Comparison of ENCODE assay signal across 8 cellular contexts in the genomic region with DNA sequence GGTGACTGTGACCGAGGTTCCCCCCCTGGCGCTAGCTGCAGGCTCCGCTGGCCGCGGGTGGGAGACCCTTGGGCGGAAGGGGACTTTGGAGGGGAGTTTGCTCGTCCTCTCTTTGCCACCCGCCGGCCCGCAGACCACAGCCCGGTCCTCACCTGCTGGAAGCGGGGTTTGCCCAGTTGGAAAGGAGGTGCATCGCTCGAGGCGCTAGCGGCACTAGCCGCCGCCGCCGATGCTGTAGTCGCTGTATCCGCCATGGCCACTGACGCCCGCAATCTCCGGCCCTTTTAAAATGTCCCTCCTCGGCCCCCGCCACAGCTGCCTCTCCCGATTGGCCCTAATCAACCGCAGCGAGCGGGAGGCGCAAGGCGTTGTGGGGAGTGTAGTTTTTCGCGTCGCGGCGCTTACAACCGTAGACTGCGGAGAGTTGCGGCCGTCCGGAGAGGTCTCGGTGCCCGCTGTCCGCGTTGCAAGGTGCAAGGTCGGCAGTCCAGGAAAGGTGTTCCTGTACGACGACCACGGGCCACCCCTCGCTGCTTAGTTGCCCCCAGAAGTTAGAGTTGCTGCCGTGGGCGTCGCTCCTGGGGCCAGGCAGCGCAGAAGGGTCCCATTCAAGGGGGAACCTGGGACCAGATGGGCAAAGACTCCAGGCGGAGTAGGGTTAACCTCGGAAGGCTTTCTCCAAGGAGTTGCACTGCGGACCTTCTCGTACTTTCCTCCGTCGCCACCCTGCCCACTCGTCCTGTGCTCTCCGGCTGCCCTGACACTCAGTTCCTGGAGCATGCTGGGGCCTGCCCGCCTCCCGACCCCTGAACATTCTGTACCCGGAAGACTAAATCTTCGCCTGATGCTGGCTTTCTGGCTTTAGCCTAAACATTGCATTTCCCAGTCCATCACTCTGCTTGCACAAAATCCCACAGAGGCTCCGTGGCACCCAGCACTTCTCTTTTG. TPM values are rescaled to one million over a fixed set of nuclear protein-coding genes. Genes with fewer than 3 reads are reported as not detected.
DNase-seq lines count a peak whose midpoint lies in the region; ATAC-seq and TF ChIP-seq lines count a peak whose summit lies in the region.

A gene with protein sequence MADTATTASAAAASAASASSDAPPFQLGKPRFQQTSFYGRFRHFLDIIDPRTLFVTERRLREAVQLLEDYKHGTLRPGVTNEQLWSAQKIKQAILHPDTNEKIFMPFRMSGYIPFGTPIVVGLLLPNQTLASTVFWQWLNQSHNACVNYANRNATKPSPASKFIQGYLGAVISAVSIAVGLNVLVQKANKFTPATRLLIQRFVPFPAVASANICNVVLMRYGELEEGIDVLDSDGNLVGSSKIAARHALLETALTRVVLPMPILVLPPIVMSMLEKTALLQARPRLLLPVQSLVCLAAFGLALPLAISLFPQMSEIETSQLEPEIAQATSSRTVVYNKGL (minus strand): TSS at position 261 of the 948 bp plus-strand sequence. CDS start 7 bp downstream, at position 254.

- H3K27me3 Mint-ChIP-seq in dendritic cell treated with granulocyte-macrophage colony-stimulating factor and Interleukin-4, amounts not matched to agents 40 ng/mL and 50 ng/mL, for 4 days, result peaks cover 4% of the 10 kb centered on the region

- peak within 1 kb of the TSS; percentile 91 for H3K4me3 Mint-ChIP-seq in dendritic cell treated with granulocyte-macrophage colony-stimulating factor and Interleukin-4, amounts not matched to agents 40 ng/mL and 50 ng/mL, for 4 days

- peaks cover 0 to 27% (median 11%) of the 10 kb centered on the region in 11 experiments; a peak in 11 of 22 replicates for H3K36me3 ChIP-seq in BLaER1 treated with 17β-estradiol and CSF1 and Interleukin-3, amounts not matched to agents 10 nM and 100 nM
- peaks cover 0 to 11% of the 10 kb centered on the region in 2 donors for H3K36me3 ChIP-seq in left lung

- H3K4me2 ChIP-seq in BLaER1 treated with 17β-estradiol and CSF1 and Interleukin-3, amounts not matched to agents 10 nM and 100 nM, result peak within 1 kb of the TSS; percentile 88 to 97 (median 93)

- no peaks in the 10 kb centered on the region for H3K9me3 Mint-ChIP-seq in dendritic cell treated with granulocyte-macrophage colony-stimulating factor and Interleukin-4, amounts not matched to agents 40 ng/mL and 50 ng/mL, for 4 days

- peak within 1 kb of the TSS; percentile 79 to 92 (median 89) for H3K9ac ChIP-seq in BLaER1 treated with 17β-estradiol and CSF1 and Interleukin-3, amounts not matched to agents 10 nM and 100 nM

- H3K27me3 ChIP-seq in BLaER1 treated with 17β-estradiol and CSF1 and Interleukin-3, amounts not matched to agents 10 nM and 100 nM, result no peaks in the 10 kb centered on the region
- H3K27me3 ChIP-seq in left lung, result no peaks in the 10 kb centered on the region

- intact Hi-C loops in dendritic cell treated with granulocyte-macrophage colony-stimulating factor and Interleukin-4, amounts not matched to agents 40 ng/mL and 50 ng/mL, for 4 days (cut with micrococcal nuclease), result loop anchor here (1.0 to 5.0 kb wide), 5 partner anchors 79 to 316 kb away; a partner anchor contains a TSS
- intact Hi-C loops in left lung (cut with DNase I), result no loop called here

- H4K20me1 ChIP-seq in BLaER1 treated with 17β-estradiol and CSF1 and Interleukin-3, amounts not matched to agents 10 nM and 100 nM, result peaks cover 0 to 40% (median 6%) of the 10 kb centered on the region in 11 experiments; a peak in 11 of 22 replicates

- H3K27ac ChIP-seq in BLaER1 treated with 17β-estradiol and CSF1 and Interleukin-3, amounts not matched to agents 10 nM and 100 nM, result peak within 1 kb of the TSS; percentile 70 to 93 (median 90)
- H3K27ac ChIP-seq in left lung, result peak within 1 kb of the TSS; percentile 91 to 98

- TF ChIP-seq CTCF in left lung (IDR thresholded peaks at IDR 0.05), result peak in 1 of 2 donors; percentile 31

- peak within 1 kb of the TSS; percentile 96 for H3K27ac Mint-ChIP-seq in dendritic cell treated with granulocyte-macrophage colony-stimulating factor and Interleukin-4, amounts not matched to agents 40 ng/mL and 50 ng/mL, for 4 days

- peak within 1 kb of the TSS; percentile 75 to 92 (median 81) for H3K4me3 ChIP-seq in BLaER1 treated with 17β-estradiol and CSF1 and Interleukin-3, amounts not matched to agents 10 nM and 100 nM
- peak within 1 kb of the TSS; percentile 88 to 95 for H3K4me3 ChIP-seq in left lung

- no peaks in the 10 kb centered on the region for H3K9me3 ChIP-seq in BLaER1 treated with 17β-estradiol and CSF1 and Interleukin-3, amounts not matched to agents 10 nM and 100 nM (replicated peaks in 1 of 11)
- H3K9me3 ChIP-seq in left lung, result no peaks in the 10 kb centered on the region

- peaks cover 41% of the 10 kb centered on the region for H3K4me1 Mint-ChIP-seq in dendritic cell treated with granulocyte-macrophage colony-stimulating factor and Interleukin-4, amounts not matched to agents 40 ng/mL and 50 ng/mL, for 4 days (ENCODE audit: low read depth)

- H3K4me1 ChIP-seq in BLaER1 treated with 17β-estradiol and CSF1 and Interleukin-3, amounts not matched to agents 10 nM and 100 nM, result peaks cover 15 to 27% (median 22%) of the 10 kb centered on the region in 10 experiments
- peaks cover 13 to 28% of the 10 kb centered on the region in 2 donors for H3K4me1 ChIP-seq in left lung

- peak; percentile 64 for ATAC-seq in GM19328 (IDR thresholded peaks at IDR 0.05; ENCODE audit: unreplicated experiment)
- ATAC-seq in HG03520 (IDR thresholded peaks at IDR 0.05; ENCODE audit: unreplicated experiment), result peak; percentile 73
- ATAC-seq in left lung, result peak; percentile 92

- peaks cover 22% of the 10 kb centered on the region for H3K36me3 Mint-ChIP-seq in dendritic cell treated with granulocyte-macrophage colony-stimulating factor and Interleukin-4, amounts not matched to agents 40 ng/mL and 50 ng/mL, for 4 days (ENCODE audit: low read depth)

- DNase-seq in NCI-H748 (lab: John Stamatoyannopoulos, UW; ENCODE audit: unreplicated experiment) (peak; percentile 89), left lung (peak; percentile 95 to 96)
- DNase-seq in activated CD4-positive, alpha-beta T cell treated with anti-CD3 and anti-CD28 coated beads, Interleukin-2, amount 50 U/mL, for 1 hour, result peak; percentile 86
- DNase-seq in stimulated activated CD4-positive, alpha-beta T cell treated with anti-CD3 and anti-CD28 coated beads, Interleukin-2, amount 100 ng/mL, for 48 hours, result peak; percentile 80 to 84

RNA-seq across cellular contexts. Expression of the gene that starts here (rescaled TPM):
- total RNA-seq in left lung, result 10 to 100 TPM; 17.1 to 19.7 TPM

Comparison
In these comparisons a context has a peak if more than half of its experiments do, and no peak if none do; other contexts are left out.
1. Peak in every context shown above with its lines: DNase-seq, ATAC-seq, H3K4me3 ChIP-seq and H3K27ac ChIP-seq.